8 cellular contexts compared by ENCODE assay signal in genomic region chr1:236868625-236869467, GRCh38.
DNase-seq lines count a peak whose midpoint lies in the region; ATAC-seq and TF ChIP-seq lines count a peak whose summit lies in the region.

No MANE protein-coding gene starts in this region.

- ATAC-seq in GM21360 (IDR thresholded peaks at IDR 0.05; ENCODE audit: unreplicated experiment) (peak; percentile 79), body of pancreas (peak; percentile 65), left lung (peak; percentile 91)
- ATAC-seq in stimulated activated effector memory CD8-positive, alpha-beta T cell treated with anti-CD3 and anti-CD28 coated beads, Interleukin-12 subunit alpha, Interleukin-12 subunit beta, amount 100 ng/mL, for 72 hours: peak; percentile 69

- H3K9me2 ChIP-seq in SK-N-SH: no peaks in the 10 kb centered on the region

- H4K20me1 ChIP-seq in SK-N-SH (ENCODE audit: insufficient read depth): no peaks in the 10 kb centered on the region

- H3K27ac Mint-ChIP-seq in stimulated activated effector memory CD8-positive, alpha-beta T cell treated with anti-CD3 and anti-CD28 coated beads, Interleukin-12 subunit alpha, Interleukin-12 subunit beta, amount 100 ng/mL, for 72 hours: no peak overlapping the region

- H3K4me1 Mint-ChIP-seq in stimulated activated effector memory CD8-positive, alpha-beta T cell treated with anti-CD3 and anti-CD28 coated beads, Interleukin-12 subunit alpha, Interleukin-12 subunit beta, amount 100 ng/mL, for 72 hours: peaks cover 12% of the 10 kb centered on the region

- no peak for TF ChIP-seq POLR2A in body of pancreas (IDR thresholded peaks at IDR 0.05)

- no peak overlapping the region for H3K4me2 ChIP-seq in SK-N-SH

- intact Hi-C loops in body of pancreas (cut with DNase I): no loop called here
- intact Hi-C loops in left lung (cut with DNase I): loop anchor here in 1 of 2 donors (5.0 kb wide), 1 partner anchor 112 kb away; no protein-coding TSS in a partner anchor

- H3K4me3 ChIP-seq in SK-N-SH (ENCODE audit: low read depth in 2 of 2, low read length in 1 of 2): peak overlapping the region in 1 of 2 experiments; percentile 28; a peak in 1 of 4 replicates
- no peak overlapping the region for H3K4me3 ChIP-seq in body of pancreas
- no peak overlapping the region for H3K4me3 ChIP-seq in left lung

- H3K36me3 ChIP-seq in SK-N-SH (replicated peaks in 1 of 2; ENCODE audit: control insufficient read depth in 1 of 2, insufficient read depth in 2 of 2, low read length in 1 of 2): peaks cover 50 to 70% of the 10 kb centered on the region in 2 experiments
- H3K36me3 ChIP-seq in body of pancreas (replicated peaks in 1 of 2; ENCODE audit: insufficient read depth in 1 of 2, low read depth in 2 of 2): peaks cover 0 to 2% of the 10 kb centered on the region in 2 donors
- H3K36me3 ChIP-seq in left lung: peaks cover 0 to 51% of the 10 kb centered on the region in 2 donors

- no peak overlapping the region for H3K4me3 Mint-ChIP-seq in stimulated activated effector memory CD8-positive, alpha-beta T cell treated with anti-CD3 and anti-CD28 coated beads, Interleukin-12 subunit alpha, Interleukin-12 subunit beta, amount 100 ng/mL, for 72 hours

- TF ChIP-seq EP300 in SK-N-SH (IDR thresholded peaks at IDR 0.05; ENCODE audit: borderline replicate concordance in 1 of 2, low read depth in 1 of 2, low read length in 1 of 2): no peak

- POLR2A ChIA-PET in SK-N-SH (lab: Yijun Ruan, JAX): no interaction called here

- TF ChIP-seq RAD21 in SK-N-SH (IDR thresholded peaks at IDR 0.05; ENCODE audit: low read length): peak; percentile 86

- no peak overlapping the region for H3K9ac ChIP-seq in SK-N-SH

- H2AFZ ChIP-seq in SK-N-SH (ENCODE audit: low read depth): no peak overlapping the region

- H3K27ac ChIP-seq in SK-N-SH (ENCODE audit: low read depth in 2 of 2, low read length in 1 of 2) (no peak overlapping the region), body of pancreas (no peak overlapping the region), left lung (peak overlapping the region in 1 of 2 donors; percentile 78)

- DNase-seq in ELR (ENCODE audit: low read depth) (peak; percentile 67), HT1080 (ENCODE audit: low read depth) (peak; percentile 52), SK-N-SH (peak; percentile 53), body of pancreas (peak; percentile 52 to 69 (median 56)), left lung (peak in 1 of 2 donors; percentile 48)
- DNase-seq in stimulated activated effector memory CD8-positive, alpha-beta T cell treated with anti-CD3 and anti-CD28 coated beads, Interleukin-12 subunit alpha, Interleukin-12 subunit beta, amount 100 ng/mL, for 72 hours (ENCODE audit: low spot score in 2 of 2): peak in 1 of 2 donors; percentile 17
- no peak for DNase-seq in NK-92 treated with Interleukin-12 subunit alpha and Interleukin-12 subunit beta, amount 100 ng/mL, for 24 hours (lab: John Stamatoyannopoulos, UW)

- TF ChIP-seq CTCF in SK-N-SH (IDR thresholded peaks at IDR 0.05): peak; percentile 90
- peak; percentile 70 to 97 (median 87) for TF ChIP-seq CTCF in body of pancreas (IDR thresholded peaks at IDR 0.05)
- peak; percentile 94 for TF ChIP-seq CTCF in left lung (IDR thresholded peaks at IDR 0.05)

- H3K4me1 ChIP-seq in SK-N-SH (ENCODE audit: control insufficient read depth in 1 of 2, insufficient read depth in 2 of 2, low read depth in 1 of 2, low read length in 1 of 2) (peaks cover 0 to 2% of the 10 kb centered on the region in 2 experiments; a peak in 2 of 4 replicates), body of pancreas (peaks cover 34% of the 10 kb centered on the region), left lung (peaks cover 0 to 23% of the 10 kb centered on the region in 2 donors)

- WGBS in SK-N-SH (ENCODE audit: low lambda C conversion rate): 84% methylated on average over 6 of the region's 6 CpGs
- 73 to 76% methylated on average over 6 of the region's 6 CpGs for WGBS in body of pancreas, 2 donors

- CTCF ChIA-PET in SK-N-SH (lab: Yijun Ruan, JAX): interaction anchor here (0.8 to 4.0 kb wide), 10 partner anchors 12 to 275 kb away, joined by 3 to 20 read pairs (median 4); no protein-coding TSS in a partner anchor

- H3K79me2 ChIP-seq in SK-N-SH (ENCODE audit: insufficient read depth): no peaks in the 10 kb centered on the region

- H3K27me3 ChIP-seq in SK-N-SH (ENCODE audit: insufficient read depth) (no peaks in the 10 kb centered on the region), body of pancreas (no peaks in the 10 kb centered on the region), left lung (no peaks in the 10 kb centered on the region)

- no peaks in the 10 kb centered on the region for H3F3A ChIP-seq in SK-N-SH (replicated peaks; ENCODE audit: insufficient read depth)

- peaks cover 99% of the 10 kb centered on the region for H3K36me3 Mint-ChIP-seq in stimulated activated effector memory CD8-positive, alpha-beta T cell treated with anti-CD3 and anti-CD28 coated beads, Interleukin-12 subunit alpha, Interleukin-12 subunit beta, amount 100 ng/mL, for 72 hours

- H3K9me3 Mint-ChIP-seq in stimulated activated effector memory CD8-positive, alpha-beta T cell treated with anti-CD3 and anti-CD28 coated beads, Interleukin-12 subunit alpha, Interleukin-12 subunit beta, amount 100 ng/mL, for 72 hours: no peaks in the 10 kb centered on the region

- H3K9me3 ChIP-seq in SK-N-SH (no peaks in the 10 kb centered on the region; the same call in 1 of the 2 replicates), body of pancreas (no peaks in the 10 kb centered on the region), left lung (no peaks in the 10 kb centered on the region)

TF ChIP-seq in SK-N-SH, 30 proteins besides CTCF, POLR2A, EP300 and RAD21:
- TF ChIP-seq YY1 (IDR thresholded peaks at IDR 0.05; ENCODE audit: low read depth): no peak
- TF ChIP-seq SMC3 (IDR thresholded peaks at IDR 0.05; ENCODE audit: low read depth, low read length): peak; percentile 79
